Comparison of ENCODE assay signal across 14 cellular contexts in genomic region chrX:48477960-48478755, GRCh38. TPM values are rescaled to one million over a fixed set of nuclear protein-coding genes. Genes with fewer than 3 reads are reported as not detected.
DNase-seq lines count a peak whose midpoint lies in the region; ATAC-seq and TF ChIP-seq lines count a peak whose summit lies in the region.
"Had no signal": no experiment of that assay in that cellular context is flagged by ENCODE, and none has a peak within 500 bp of the region (broad histone marks: within the 10 kb centered on the region; RNA-seq: fewer than 3 reads in every experiment).

No MANE protein-coding gene starts in this region.

- CTCF ChIA-PET in T-cell (lab: Charles Lee), result no interaction called here

- H3K4me3 Mint-ChIP-seq in activated naive CD4-positive, alpha-beta T cell treated with anti-CD3 and anti-CD28 coated beads, Interleukin-2, amount 50 U/mL, for 24 hours, result peak overlapping the region; percentile 96
- H3K4me3 Mint-ChIP-seq in T-cell, result peak overlapping the region in 2 of 3 donors; percentile 89 to 94
- no peak overlapping the region for H3K4me3 Mint-ChIP-seq in dendritic cell treated with granulocyte-macrophage colony-stimulating factor and Interleukin-4, amounts not matched to agents 40 ng/mL and 50 ng/mL, for 4 days
- H3K4me3 Mint-ChIP-seq in type B pancreatic cell, result peak overlapping the region; percentile 98

- no peak for ATAC-seq in T-cell (replicated peaks in 1 of 4)
- ATAC-seq in HG03439 (IDR thresholded peaks at IDR 0.05; ENCODE audit: unreplicated experiment), result no peak
- ATAC-seq: body of pancreas, gastroesophageal sphincter had no signal

- peak overlapping the region; percentile 76 for H3K27ac Mint-ChIP-seq in activated naive CD4-positive, alpha-beta T cell treated with anti-CD3 and anti-CD28 coated beads, Interleukin-2, amount 50 U/mL, for 24 hours
- H3K27ac Mint-ChIP-seq in T-cell (peak overlapping the region in 1 of 2 donors; percentile 70), type B pancreatic cell (peak overlapping the region; percentile 93)
- H3K27ac Mint-ChIP-seq in dendritic cell treated with granulocyte-macrophage colony-stimulating factor and Interleukin-4, amounts not matched to agents 40 ng/mL and 50 ng/mL, for 4 days, result peak overlapping the region; percentile 26

- H3K36me3 Mint-ChIP-seq in activated naive CD4-positive, alpha-beta T cell treated with anti-CD3 and anti-CD28 coated beads, Interleukin-2, amount 50 U/mL, for 24 hours, result peaks cover 14% of the 10 kb centered on the region
- H3K36me3 Mint-ChIP-seq in T-cell (peaks cover 16% of the 10 kb centered on the region), type B pancreatic cell (peaks cover 14% of the 10 kb centered on the region)
- peaks cover 63% of the 10 kb centered on the region for H3K36me3 Mint-ChIP-seq in dendritic cell treated with granulocyte-macrophage colony-stimulating factor and Interleukin-4, amounts not matched to agents 40 ng/mL and 50 ng/mL, for 4 days (ENCODE audit: low read depth)

- no peak for DNase-seq in activated naive CD4-positive, alpha-beta T cell treated with anti-CD3 and anti-CD28 coated beads, Interleukin-2, amount 50 U/mL, for 16 hours
- no peak for DNase-seq in T-cell
- no peak for DNase-seq in type B pancreatic cell (ENCODE audit: extremely low spot score, unreplicated experiment)
- DNase-seq in A172 (ENCODE audit: low spot score), result no peak
- DNase-seq in stimulated activated CD8-positive, alpha-beta memory T cell treated with anti-CD3 and anti-CD28 coated beads, Interleukin-4, amount 100 ng/mL, for 48 hours, result no peak
- DNase-seq: body of pancreas; DMS79 treated with DMSO at 0.1 percent for 48 hours; MV-4-11; NCI-H2171 treated with DMSO at 0.1 percent for 48 hours; stimulated activated CD4-positive, alpha-beta T cell treated with anti-CD3 and anti-CD28 coated beads, Interleukin-12 subunit alpha, Interleukin-12 subunit beta, amount 100 ng/mL, for 4 hours had no signal

- no peak for TF ChIP-seq CTCF in type B pancreatic cell (conservative IDR thresholded peaks at IDR 0.05)

- no peaks in the 10 kb centered on the region for H3K9me3 Mint-ChIP-seq in activated naive CD4-positive, alpha-beta T cell treated with anti-CD3 and anti-CD28 coated beads, Interleukin-2, amount 50 U/mL, for 24 hours
- H3K9me3 Mint-ChIP-seq in T-cell (no peaks in the 10 kb centered on the region), type B pancreatic cell (peaks cover 6% of the 10 kb centered on the region)
- no peaks in the 10 kb centered on the region for H3K9me3 Mint-ChIP-seq in dendritic cell treated with granulocyte-macrophage colony-stimulating factor and Interleukin-4, amounts not matched to agents 40 ng/mL and 50 ng/mL, for 4 days

- intact Hi-C loops in dendritic cell treated with granulocyte-macrophage colony-stimulating factor and Interleukin-4, amounts not matched to agents 40 ng/mL and 50 ng/mL, for 4 days (cut with micrococcal nuclease), result no loop called here

- H3K4me1 Mint-ChIP-seq in activated naive CD4-positive, alpha-beta T cell treated with anti-CD3 and anti-CD28 coated beads, Interleukin-2, amount 50 U/mL, for 24 hours, result peaks cover 27% of the 10 kb centered on the region
- H3K4me1 Mint-ChIP-seq in T-cell (peaks cover 20 to 32% (median 25%) of the 10 kb centered on the region in 3 donors), type B pancreatic cell (ENCODE audit: unreplicated experiment) (peaks cover 11% of the 10 kb centered on the region)
- H3K4me1 Mint-ChIP-seq in dendritic cell treated with granulocyte-macrophage colony-stimulating factor and Interleukin-4, amounts not matched to agents 40 ng/mL and 50 ng/mL, for 4 days (ENCODE audit: low read depth), result peaks cover 23% of the 10 kb centered on the region

- no peaks in the 10 kb centered on the region for H3K27me3 Mint-ChIP-seq in activated naive CD4-positive, alpha-beta T cell treated with anti-CD3 and anti-CD28 coated beads, Interleukin-2, amount 50 U/mL, for 24 hours
- H3K27me3 Mint-ChIP-seq in T-cell, result peaks cover 0 to 12% of the 10 kb centered on the region in 2 donors
- H3K27me3 Mint-ChIP-seq in dendritic cell treated with granulocyte-macrophage colony-stimulating factor and Interleukin-4, amounts not matched to agents 40 ng/mL and 50 ng/mL, for 4 days, result no peaks in the 10 kb centered on the region
- H3K27me3 Mint-ChIP-seq in type B pancreatic cell, result no peaks in the 10 kb centered on the region

- POLR2A ChIA-PET in T-cell (lab: Charles Lee), result no interaction called here

RNA-seq across cellular contexts. Expression of gene FTSJ1, which starts 2.2 kb away (rescaled TPM):
- 10 to 100 TPM; 51.4 to 64.9 (median 56.8) TPM for total RNA-seq in T-cell
- total RNA-seq in type B pancreatic cell (ENCODE audit: low replicate concordance), result 35.3 and 46.4 TPM in 2 replicates
- 110 and 113 TPM in 2 replicates for total RNA-seq in A172 (2014; rRNA removed; shearing (Covaris generic))

RNA-seq across cellular contexts. Expression of gene SLC38A5, which starts 8.1 kb away (rescaled TPM):
- total RNA-seq in T-cell (10 to 100 TPM; 18.0 to 37.0 (median 26.5) TPM), type B pancreatic cell (ENCODE audit: low replicate concordance) (1.8 and 4.6 TPM in 2 replicates)
- total RNA-seq in A172 (2014; rRNA removed; shearing (Covaris generic)), result 0.34 TPM in 1 of 2 replicates, not detected in the other

RNA-seq across cellular contexts. Expression of gene PORCN, which starts 30.6 kb away (rescaled TPM):
- 10 to 100 TPM; 16.8 to 21.7 (median 18.6) TPM for total RNA-seq in T-cell
- total RNA-seq in type B pancreatic cell (ENCODE audit: low replicate concordance), result 3.6 and 10.0 TPM in 2 replicates
- total RNA-seq in A172 (2014; rRNA removed; shearing (Covaris generic)), result 13.2 and 15.2 TPM in 2 replicates

RNA-seq across cellular contexts. Expression of gene EBP, which starts 43.5 kb away (rescaled TPM):
- total RNA-seq in T-cell (10 to 100 TPM; 41.1 to 60.4 (median 46.1) TPM), type B pancreatic cell (ENCODE audit: low replicate concordance) (79.8 and 95.9 TPM in 2 replicates)
- 92.6 and 143 TPM in 2 replicates for total RNA-seq in A172 (2014; rRNA removed; shearing (Covaris generic))
